Comparison of ENCODE assay signal across 11 cellular contexts in the genomic region with DNA sequence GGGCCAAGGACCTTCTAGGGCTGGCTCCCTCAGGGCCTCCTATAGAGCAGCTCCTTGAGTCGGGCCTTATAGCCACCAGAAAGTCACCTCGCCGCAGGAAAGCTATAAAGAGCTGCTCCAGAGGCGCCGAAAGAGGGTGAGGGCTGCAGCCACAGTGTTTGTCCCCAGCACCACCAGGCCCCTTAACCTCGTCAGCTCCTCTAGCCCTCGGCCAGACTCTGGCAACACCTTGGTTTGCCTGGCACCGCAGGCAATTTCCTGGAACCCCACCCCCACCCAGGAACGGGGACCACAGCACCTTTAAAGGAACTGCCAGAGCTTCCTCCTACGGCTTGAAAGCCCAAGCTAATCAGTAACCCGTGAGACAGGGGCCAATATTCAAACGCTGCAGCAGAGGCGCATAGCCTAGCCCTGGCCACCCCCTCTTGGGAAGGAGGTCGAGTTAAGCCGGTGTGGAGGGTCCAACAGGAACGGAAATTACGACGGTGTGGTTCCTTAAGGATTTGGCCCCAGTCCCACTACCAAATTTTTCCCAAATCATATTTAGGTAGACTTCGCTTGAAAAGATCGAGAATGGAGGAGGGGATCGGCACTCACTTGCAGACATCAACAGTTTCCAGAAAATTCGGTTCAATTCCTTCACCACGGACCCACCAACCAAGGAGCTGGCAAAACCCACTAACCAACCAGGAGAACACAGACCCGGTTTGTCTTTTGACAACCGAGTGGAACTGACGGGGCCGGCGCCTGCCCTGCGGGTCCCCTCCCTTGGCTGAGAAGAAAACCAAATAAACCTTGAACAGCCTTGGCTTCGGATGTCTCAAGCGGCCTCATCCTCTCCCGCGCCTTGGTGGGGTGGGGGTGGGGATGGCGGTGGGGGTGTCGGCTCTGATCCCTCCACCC. TPM values are rescaled to one million over a fixed set of nuclear protein-coding genes. Genes with fewer than 3 reads are reported as not detected.
A peak's percentile ranks its signal among the peaks of the same experiment; 100 is the strongest.
DNase-seq lines count a peak whose midpoint lies in the region; ATAC-seq, FAIRE-seq and TF ChIP-seq lines count a peak whose summit lies in the region.
"Had no signal": no experiment of that assay in that cellular context is flagged by ENCODE, and none has a peak within 500 bp of the region (broad histone marks: within the 10 kb centered on the region; RNA-seq: fewer than 3 reads in every experiment).

No MANE protein-coding gene starts in this region.

- peak overlapping the region; percentile 51 for H3K23ac ChIP-seq in mesendoderm (ENCODE audit: low read length)

- H3K79me2 ChIP-seq in astrocyte (ENCODE audit: insufficient read depth, low read length), result no peaks in the 10 kb centered on the region
- H3K79me2 ChIP-seq in mesendoderm (ENCODE audit: control insufficient read depth, insufficient read depth, low read length), result no peaks in the 10 kb centered on the region

- H3K27ac Mint-ChIP-seq in astrocyte (ENCODE audit: unreplicated experiment), result no peak overlapping the region

- H2BK120ac ChIP-seq in mesendoderm (ENCODE audit: low read depth, low read length), result no peak overlapping the region

- intact Hi-C loops in posterior vena cava (cut with DNase I), result no loop called here

- DNase-seq in A172 (ENCODE audit: low spot score) (peak; percentile 52), HK-2 (ENCODE audit: unreplicated experiment) (peak; percentile 75), astrocyte (ENCODE audit: low read depth) (no peak), mesendoderm (no peak), DMS 273 (lab: John Stamatoyannopoulos, UW; ENCODE audit: unreplicated experiment) (no peak), posterior vena cava (ENCODE audit: low spot score) (no peak)
- DNase-seq in activated naive CD4-positive, alpha-beta T cell treated with anti-CD3 and anti-CD28 coated beads, Interleukin-2, amount 50 U/mL, for 16 hours, result no peak
- DNase-seq: NCI-H1092 treated with DMSO at 0.1 percent for 48 hours had no signal

- no peaks in the 10 kb centered on the region for H3K4me1 Mint-ChIP-seq in astrocyte (ENCODE audit: low read depth, unreplicated experiment)

- ATAC-seq in HG02970 (IDR thresholded peaks at IDR 0.05; ENCODE audit: low FRiP score, unreplicated experiment), result no peak

- H4K20me1 ChIP-seq in astrocyte (ENCODE audit: insufficient read depth, low read length), result peaks cover 36% of the 10 kb centered on the region

- no CpG with 5 or more reads among the region's 35 CpGs for WGBS in mesendoderm (ENCODE audit: extremely low coverage, insufficient coverage, low lambda C conversion rate)

- no peaks in the 10 kb centered on the region for H3K4me1 ChIP-seq in astrocyte (ENCODE audit: insufficient read depth, low read length)
- peaks cover 9% of the 10 kb centered on the region for H3K4me1 ChIP-seq in mesendoderm (ENCODE audit: control insufficient read depth, low read depth, low read length)

- peak overlapping the region; percentile 34 for H3K4me2 ChIP-seq in astrocyte (ENCODE audit: low read length)
- no peak overlapping the region for H3K4me2 ChIP-seq in mesendoderm (ENCODE audit: low read length)

- peaks cover 94% of the 10 kb centered on the region for H3K27me3 Mint-ChIP-seq in astrocyte (ENCODE audit: low read depth, unreplicated experiment)

- H3K27ac ChIP-seq in astrocyte (ENCODE audit: low read depth, low read length) (no peak overlapping the region), mesendoderm (ENCODE audit: low read depth, low read length) (no peak overlapping the region)
- H3K27ac ChIP-seq: spleen had no signal

- no peaks in the 10 kb centered on the region for H3K9me3 ChIP-seq in astrocyte (ENCODE audit: insufficient read depth, low read depth, low read length)
- H3K9me3 ChIP-seq: spleen had no signal

- no peak overlapping the region for H4K8ac ChIP-seq in mesendoderm (ENCODE audit: low read depth, low read length)

- no peak overlapping the region for H2BK5ac ChIP-seq in mesendoderm (ENCODE audit: low read length)

- peaks cover 50% of the 10 kb centered on the region for H3K9me3 Mint-ChIP-seq in astrocyte (ENCODE audit: unreplicated experiment)

- H3K36me3 ChIP-seq in astrocyte (ENCODE audit: insufficient read depth, low read length), result no peaks in the 10 kb centered on the region
- no peaks in the 10 kb centered on the region for H3K36me3 ChIP-seq in mesendoderm (ENCODE audit: control insufficient read depth, insufficient read depth, low read length)
- H3K36me3 ChIP-seq: spleen had no signal

- no peak overlapping the region for H3K18ac ChIP-seq in mesendoderm (ENCODE audit: low read length)

- H2AFZ ChIP-seq in astrocyte (ENCODE audit: low read depth, low read length), result no peak overlapping the region

- H3K56ac ChIP-seq in mesendoderm (ENCODE audit: low read length), result peak overlapping the region; percentile 57

- H2BK15ac ChIP-seq in mesendoderm (replicated peaks; ENCODE audit: low read depth), result no peak overlapping the region

- no peak overlapping the region for H4K5ac ChIP-seq in mesendoderm (ENCODE audit: low read length)

- H3K9ac ChIP-seq in astrocyte (ENCODE audit: low read length) (no peak overlapping the region), mesendoderm (ENCODE audit: low read length) (peak overlapping the region; percentile 9)

- no peak overlapping the region for H3K4me3 ChIP-seq in astrocyte (ENCODE audit: insufficient read depth, low read depth, low read length)
- no peak overlapping the region for H3K4me3 ChIP-seq in mesendoderm (ENCODE audit: low read length)

- no peak overlapping the region for H3K4ac ChIP-seq in mesendoderm (ENCODE audit: low read depth, low read length)

- no peaks in the 10 kb centered on the region for H3K36me3 Mint-ChIP-seq in astrocyte (ENCODE audit: low read depth, unreplicated experiment)

- TF ChIP-seq CTCF in astrocyte (IDR thresholded peaks at IDR 0.05; ENCODE audit: insufficient read depth, low read depth, low read length), result no peak

- peaks cover 98% of the 10 kb centered on the region for H3K27me3 ChIP-seq in astrocyte (ENCODE audit: insufficient read depth, low read length)
- H3K27me3 ChIP-seq in mesendoderm (ENCODE audit: insufficient read depth, low read length, poor library complexity), result peaks cover 88% of the 10 kb centered on the region

- FAIRE-seq in astrocyte (lab: Jason Lieb, UNC), result no peak

- no peak overlapping the region for H3K4me3 Mint-ChIP-seq in astrocyte (ENCODE audit: unreplicated experiment)

- H2AK5ac ChIP-seq in mesendoderm (ENCODE audit: low read length), result no peak overlapping the region

- H3K79me1 ChIP-seq in mesendoderm (ENCODE audit: low read length), result no peaks in the 10 kb centered on the region

RNA-seq across cellular contexts. Expression of gene HOXB6, which starts 3.0 kb away (rescaled TPM):
- 40.2 and 58.7 TPM in 2 replicates for total RNA-seq in A172 (2014; rRNA removed; shearing (Covaris generic))
- total RNA-seq in astrocyte, result not detected in 2 replicates
- not detected for polyA plus RNA-seq in mesendoderm (2013, experiment 1 of 2)
- polyA plus RNA-seq in mesendoderm (2013, experiment 2 of 2), result not detected
- total RNA-seq in posterior vena cava, result 1 to 10 TPM; 3.9 to 6.7 TPM
- total RNA-seq: cerebellum had no signal

RNA-seq across cellular contexts. Expression of gene HOXB5, which starts 8.2 kb away (rescaled TPM):
- total RNA-seq in A172 (2014; rRNA removed; shearing (Covaris generic)), result 2.0 and 2.4 TPM in 2 replicates
- total RNA-seq in astrocyte (not detected in 2 replicates), posterior vena cava (1 to 10 TPM; 1.1 to 2.8 TPM)
- not detected for polyA plus RNA-seq in mesendoderm (2013, experiment 1 of 2)
- not detected for polyA plus RNA-seq in mesendoderm (2013, experiment 2 of 2)
- total RNA-seq: cerebellum had no signal

RNA-seq across cellular contexts. Expression of gene HOXB7, which starts 9.0 kb away (rescaled TPM):
- total RNA-seq in A172 (2014; rRNA removed; shearing (Covaris generic)), result 22.4 and 24.7 TPM in 2 replicates
- total RNA-seq in astrocyte, result not detected in 2 replicates
- not detected for polyA plus RNA-seq in mesendoderm (2013, experiment 1 of 2)
- polyA plus RNA-seq in mesendoderm (2013, experiment 2 of 2), result 0.04 TPM
- 10 to 100 TPM in 1 of 2 donors, 1 to 10 TPM in 1; 8.0 to 11.1 TPM for total RNA-seq in posterior vena cava
- total RNA-seq: cerebellum had no signal

RNA-seq across cellular contexts. Expression of gene HOXB3, which starts 11.7 kb away (rescaled TPM):
- total RNA-seq in A172 (2014; rRNA removed; shearing (Covaris generic)), result 20.1 and 24.1 TPM in 2 replicates
- total RNA-seq in astrocyte, result not detected in 2 replicates
- 0.03 TPM for polyA plus RNA-seq in mesendoderm (2013, experiment 1 of 2)
- not detected for polyA plus RNA-seq in mesendoderm (2013, experiment 2 of 2)
- total RNA-seq in posterior vena cava, result 10 to 100 TPM; 16.0 to 23.6 TPM
- total RNA-seq: cerebellum had no signal

RNA-seq across cellular contexts. Expression of gene HOXB8, which starts 13.3 kb away (rescaled TPM):
- 34.8 and 56.0 TPM in 2 replicates for total RNA-seq in A172 (2014; rRNA removed; shearing (Covaris generic))
- total RNA-seq in astrocyte, result not detected in 2 replicates
- not detected for polyA plus RNA-seq in mesendoderm (2013, experiment 1 of 2)
- polyA plus RNA-seq in mesendoderm (2013, experiment 2 of 2), result not detected
- total RNA-seq in posterior vena cava, result under 1 TPM; 0.19 to 0.93 TPM
- total RNA-seq: cerebellum, spleen had no signal

Comparison
In these comparisons a context has a peak if more than half of its experiments do, and no peak if none do; other contexts are left out.
1. DNase-seq: peak in A172 (single experiment) and HK-2 (single experiment); none in astrocyte (single experiment), mesendoderm (single experiment), DMS 273 (single experiment), activated naive CD4-positive, alpha-beta T cell treated with anti-CD3 and anti-CD28 coated beads, Interleukin-2, amount 50 U/mL, for 16 hours (single experiment) and posterior vena cava (single experiment).